In genomic region chr3:124565013-124565412, GRCh38 we compare ENCODE assay signal across 8 cellular contexts.
DNase-seq lines count a peak whose midpoint lies in the region; ATAC-seq and TF ChIP-seq lines count a peak whose summit lies in the region.

No MANE protein-coding gene starts in this region.

- DNase-seq in EL (peak; percentile 74), M059J (ENCODE audit: low read depth) (peak; percentile 80), SK-N-DZ (ENCODE audit: low spot score) (peak; percentile 75), adipocyte (ENCODE audit: low read depth) (peak; percentile 93), heart right ventricle (peak in 1 of 2 donors; percentile 84), psoas muscle (peak; percentile 50 to 71)

- H3K4me1 ChIP-seq in adipocyte (ENCODE audit: control insufficient read depth, insufficient read depth, low read length) (no peaks in the 10 kb centered on the region), heart right ventricle (peaks cover 0 to 26% (median 7%) of the 10 kb centered on the region in 9 donors), psoas muscle (peaks cover 4% of the 10 kb centered on the region)

- H3K9ac ChIP-seq in adipocyte (ENCODE audit: low read length) = no peak overlapping the region

- peak; percentile 7 to 78 (median 69) for ATAC-seq in heart right ventricle
- peak; percentile 73 to 95 (median 80) for ATAC-seq in psoas muscle
- no peak for ATAC-seq in GM19023 (IDR thresholded peaks at IDR 0.05; ENCODE audit: unreplicated experiment)
- no peak for ATAC-seq in HG03139 (IDR thresholded peaks at IDR 0.05; ENCODE audit: unreplicated experiment)

- H3K27me3 ChIP-seq in adipocyte (replicated peaks; ENCODE audit: control insufficient read depth, insufficient read depth, low read length) = peaks cover 14% of the 10 kb centered on the region
- no peaks in the 10 kb centered on the region for H3K27me3 ChIP-seq in heart right ventricle
- no peaks in the 10 kb centered on the region for H3K27me3 ChIP-seq in psoas muscle (ENCODE audit: insufficient read depth in 3 of 3, low read length in 2 of 3)

- intact Hi-C loops in heart right ventricle (cut with DNase I) (loop anchor here in 9 of 10 donors (1.0 to 10.0 kb wide), 7 partner anchors 122 to 342 kb away; no protein-coding TSS in a partner anchor), psoas muscle (cut with DNase I) (loop anchor here (1.0 to 10.0 kb wide), 4 partner anchors 57 to 340 kb away; no protein-coding TSS in a partner anchor)

- no peaks in the 10 kb centered on the region for H3K9me3 ChIP-seq in adipocyte (ENCODE audit: control insufficient read depth, low read length)
- no peaks in the 10 kb centered on the region for H3K9me3 ChIP-seq in heart right ventricle
- no peaks in the 10 kb centered on the region for H3K9me3 ChIP-seq in psoas muscle

- no peak overlapping the region for H3K27ac ChIP-seq in heart right ventricle
- no peak overlapping the region for H3K27ac ChIP-seq in psoas muscle

- 20% methylated on average over 5 of the region's 5 CpGs for WGBS in heart right ventricle, 2 donors
- 18 to 20% (median 20%) methylated on average over 5 of the region's 5 CpGs for WGBS in psoas muscle, 3 donors

- no peaks in the 10 kb centered on the region for H3K36me3 ChIP-seq in adipocyte (ENCODE audit: control insufficient read depth, insufficient read depth, low read length, severe bottlenecking)
- H3K36me3 ChIP-seq in heart right ventricle = peaks cover 0 to 11% (median 0%) of the 10 kb centered on the region in 9 donors
- H3K36me3 ChIP-seq in psoas muscle (ENCODE audit: insufficient read depth in 1 of 2, low read depth in 1 of 2) = no peaks in the 10 kb centered on the region

- H3K4me3 ChIP-seq in adipocyte (ENCODE audit: low read length) (no peak overlapping the region), heart right ventricle (no peak overlapping the region), psoas muscle (peak overlapping the region; percentile 19)

- TF ChIP-seq CTCF in heart right ventricle (IDR thresholded peaks at IDR 0.05) = peak; percentile 87 to 94 (median 91)
- peak; percentile 94 for TF ChIP-seq CTCF in psoas muscle (IDR thresholded peaks at IDR 0.05)

Comparison
In these comparisons a context has a peak if more than half of its experiments do, and no peak if none do; other contexts are left out.
1. ATAC-seq: peak in heart right ventricle (8 of 8) and psoas muscle (4 of 4); none in GM19023 (single experiment) and HG03139 (single experiment).